24 cellular contexts compared by ENCODE assay signal in the genomic region with DNA sequence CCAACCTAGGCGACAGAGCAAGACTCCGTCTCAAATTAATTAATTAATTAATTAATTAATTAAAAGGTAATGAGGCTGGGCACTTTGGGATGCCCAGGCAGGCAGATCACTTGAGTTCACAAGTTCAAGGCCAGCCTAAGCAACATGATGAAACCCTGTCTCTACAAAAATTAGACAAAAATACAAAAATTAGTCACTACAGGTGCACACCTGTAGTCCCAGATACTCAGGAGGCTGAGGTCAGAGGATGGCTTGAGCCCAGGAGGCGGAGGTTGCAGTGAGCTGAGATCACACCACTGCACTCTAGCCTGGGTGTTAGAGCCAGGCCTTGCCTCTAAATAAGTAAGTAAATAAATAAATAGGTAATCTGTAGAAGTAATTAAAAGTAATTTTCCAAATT.
"Had no signal": no experiment of that assay in that cellular context is flagged by ENCODE, and none has a peak within 500 bp of the region (broad histone marks: within the 10 kb centered on the region; RNA-seq: fewer than 3 reads in every experiment).

No MANE protein-coding gene starts in this region.

- H3K9me3 ChIP-seq: ascending aorta, esophagus muscularis mucosa, gastroesophageal sphincter, right lobe of liver, stomach, transverse colon, uterus had no signal

- H3K4me3 Mint-ChIP-seq: activated naive CD4-positive, alpha-beta T cell treated with anti-CD3 and anti-CD28 coated beads, Interleukin-2, amount 10 ng/mL, durations not matched to agents 7 days and 5 days; stimulated activated memory B cell treated with anti-CD40 and anti-IgM and Interleukin-4, amounts not matched to agents 10 μg/mL and 1 μg/mL and 100 μg/mL, for 72 hours had no signal

- H3K9me3 Mint-ChIP-seq: activated naive CD4-positive, alpha-beta T cell treated with anti-CD3 and anti-CD28 coated beads, Interleukin-2, amount 10 ng/mL, durations not matched to agents 7 days and 5 days; activated T-cell treated with anti-CD3 and anti-CD28 coated beads, Interleukin-2, amount 50 U/mL, for 4 hours; neural crest cell; stimulated activated memory B cell treated with anti-CD40 and anti-IgM and Interleukin-4, amounts not matched to agents 10 μg/mL and 1 μg/mL and 100 μg/mL, for 72 hours had no signal

- H3K27me3 ChIP-seq: ascending aorta, brain microvascular endothelial cell, esophagus muscularis mucosa, gastroesophageal sphincter, right lobe of liver, stomach, transverse colon, uterus had no signal

- DNase-seq: activated CD4-positive, CD25-positive, alpha-beta regulatory T cell treated with anti-CD3 and anti-CD28 coated beads, Interleukin-2, amount 50 U/mL, for 72 hours; activated CD8-positive, alpha-beta memory T cell treated with anti-CD3 and anti-CD28 coated beads for 24 hours; activated CD8-positive, alpha-beta memory T cell treated with anti-CD3 and anti-CD28 coated beads, Interleukin-2, amount 50 U/mL, for 4 hours; activated effector memory CD4-positive, alpha-beta T cell treated with anti-CD3 and anti-CD28 coated beads, Interleukin-2, amount 50 U/mL, for 16 hours; activated naive CD4-positive, alpha-beta T cell treated with anti-CD3 and anti-CD28 coated beads, Interleukin-2, amount 10 ng/mL, durations not matched to agents 7 days and 5 days; activated T-cell treated with anti-CD3 and anti-CD28 coated beads, Interleukin-2, amount 50 U/mL, for 4 hours; brain microvascular endothelial cell; caudate nucleus; effector memory CD4-positive, alpha-beta T cell; head of caudate nucleus; hypothalamus; islet precursor cell; left cardiac atrium; occipital lobe; right lobe of liver; stomach; transverse colon; uterus had no signal

- ATAC-seq: gastroesophageal sphincter; left cardiac atrium; stimulated activated memory B cell treated with anti-CD40 and anti-IgM and Interleukin-4, amounts not matched to agents 10 μg/mL and 1 μg/mL and 100 μg/mL, for 72 hours had no signal

- H3K36me3 ChIP-seq: uterus had no signal

- H3K27ac ChIP-seq: brain microvascular endothelial cell, esophagus muscularis mucosa, gastroesophageal sphincter, right lobe of liver, skin epidermis, transverse colon, uterus had no signal

- H3K4me3 ChIP-seq: esophagus muscularis mucosa, gastroesophageal sphincter, right lobe of liver, skin epidermis, stomach, transverse colon, uterus had no signal

- H3K27me3 Mint-ChIP-seq: activated naive CD4-positive, alpha-beta T cell treated with anti-CD3 and anti-CD28 coated beads, Interleukin-2, amount 10 ng/mL, durations not matched to agents 7 days and 5 days; stimulated activated memory B cell treated with anti-CD40 and anti-IgM and Interleukin-4, amounts not matched to agents 10 μg/mL and 1 μg/mL and 100 μg/mL, for 72 hours had no signal

- H3K27ac Mint-ChIP-seq: activated naive CD4-positive, alpha-beta T cell treated with anti-CD3 and anti-CD28 coated beads, Interleukin-2, amount 10 ng/mL, durations not matched to agents 7 days and 5 days had no signal
